Comparison of ENCODE assay signal across 14 cellular contexts in the genomic region with DNA sequence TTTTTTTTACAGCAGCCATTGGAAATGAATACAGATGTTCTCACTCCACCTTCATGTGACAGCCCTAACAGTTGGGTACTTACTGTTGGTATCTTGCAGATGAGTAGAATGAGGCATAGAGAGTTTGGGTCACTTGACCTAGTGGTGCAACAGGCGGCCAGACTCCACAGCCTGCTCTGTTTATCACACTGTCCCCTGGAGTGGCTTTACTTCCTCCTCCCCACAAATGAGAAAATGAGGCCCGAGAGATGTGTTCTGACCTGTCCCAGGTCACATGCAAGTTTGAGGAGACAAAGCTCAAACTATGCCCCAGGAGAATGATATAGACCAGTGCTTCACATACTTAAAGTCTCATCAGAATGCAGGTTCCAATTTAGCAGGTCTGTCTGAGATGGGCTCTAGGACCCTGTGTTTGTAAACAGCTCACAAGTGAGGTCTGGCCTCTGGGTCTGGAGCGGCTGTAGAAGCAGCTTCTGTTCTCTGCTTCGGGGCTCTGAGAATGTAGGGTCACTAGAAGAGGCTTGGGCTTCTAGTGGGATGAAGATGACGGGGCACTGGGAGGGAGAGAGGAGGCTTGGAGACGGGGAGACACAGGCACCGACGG. TPM values are rescaled to one million over a fixed set of nuclear protein-coding genes. Genes with fewer than 3 reads are reported as not detected.
DNase-seq lines count a peak whose midpoint lies in the region; ATAC-seq and TF ChIP-seq lines count a peak whose summit lies in the region.
"Had no signal": no experiment of that assay in that cellular context is flagged by ENCODE, and none has a peak within 500 bp of the region (broad histone marks: within the 10 kb centered on the region; RNA-seq: fewer than 3 reads in every experiment).

No MANE protein-coding gene starts in this region.

- no peak for TF ChIP-seq EP300 in ovary (IDR thresholded peaks at IDR 0.05)

- no peaks in the 10 kb centered on the region for H3K79me2 ChIP-seq in DOHH2 (ENCODE audit: control insufficient read depth, low read length)

- ATAC-seq in Right ventricle myocardium inferior = peak; percentile 33
- ATAC-seq: activated T-cell treated with anti-CD3 and anti-CD28 coated beads, Interleukin-2, amount 50 U/mL, for 72 hours had no signal

- 63 to 75% (median 68%) methylated on average over 8 of the region's 8 CpGs for WGBS in ovary, 3 donors

- H3F3A ChIP-seq in DOHH2 (ENCODE audit: control insufficient read depth, insufficient read depth) = no peaks in the 10 kb centered on the region

- no peaks in the 10 kb centered on the region for H3K9me2 ChIP-seq in DOHH2 (replicated peaks; ENCODE audit: control insufficient read depth, low read length)

- no peaks in the 10 kb centered on the region for H3K36me3 ChIP-seq in DOHH2 (ENCODE audit: control insufficient read depth, low read length)
- no peaks in the 10 kb centered on the region for H3K36me3 ChIP-seq in Peyer's patch
- no peaks in the 10 kb centered on the region for H3K36me3 ChIP-seq in ovary

- no peaks in the 10 kb centered on the region for H4K20me1 ChIP-seq in DOHH2 (ENCODE audit: control insufficient read depth, insufficient read depth, low read depth, low read length)

- no peak for DNase-seq in Peyer's patch
- DNase-seq in Right ventricle myocardium inferior (ENCODE audit: missing footprints) = no peak
- no peak for DNase-seq in ovary
- no peak for DNase-seq in HK-2 (ENCODE audit: unreplicated experiment)
- no peak for DNase-seq in activated naive CD4-positive, alpha-beta T cell treated with anti-CD3 and anti-CD28 coated beads, Interleukin-2, amount 50 U/mL, for 16 hours
- DNase-seq in stimulated activated CD4-positive, alpha-beta T cell treated with anti-CD3 and anti-CD28 coated beads, Interleukin-2, amount 100 ng/mL, for 48 hours = no peak
- DNase-seq in NCI-H2081 treated with DMSO at 0.1 percent for 48 hours (lab: John Stamatoyannopoulos, UW) = no peak
- DNase-seq: activated T-cell treated with anti-CD3 and anti-CD28 coated beads, Interleukin-2, amount 50 U/mL, for 72 hours; effector CD8-positive, alpha-beta T cell; HCEC 1CT; NCI-H2107; stimulated activated CD4-positive, alpha-beta T cell treated with anti-CD3 and anti-CD28 coated beads, Interleukin-12 subunit alpha, Interleukin-12 subunit beta, amount 100 ng/mL, for 4 hours; stimulated activated naive CD4-positive, alpha-beta T cell treated with Interleukin-2 at 50 U/mL for 16 hours had no signal

- TF ChIP-seq POLR2A in Peyer's patch (IDR thresholded peaks at IDR 0.05) (no peak), ovary (IDR thresholded peaks at IDR 0.05) (no peak)

- TF ChIP-seq CTCF in DOHH2 (IDR thresholded peaks at IDR 0.05; ENCODE audit: low read depth, low read length, poor library complexity, severe bottlenecking) (no peak), Peyer's patch (IDR thresholded peaks at IDR 0.05) (no peak), ovary (IDR thresholded peaks at IDR 0.05) (no peak)

- H3K27ac ChIP-seq in DOHH2 (ENCODE audit: low read depth, low read length) (no peak overlapping the region), Peyer's patch (peak overlapping the region in 3 of 4 donors; percentile 7 to 67 (median 22)), ovary (peak overlapping the region; percentile 62 to 76)

- H3K27me3 ChIP-seq in DOHH2 (ENCODE audit: control insufficient read depth, low read length) (no peaks in the 10 kb centered on the region), Peyer's patch (no peaks in the 10 kb centered on the region), ovary (no peaks in the 10 kb centered on the region)

- H3K4me2 ChIP-seq in DOHH2 (ENCODE audit: low read length) = peak overlapping the region; percentile 59

- H3K4me3 ChIP-seq in DOHH2 (ENCODE audit: low read length) (no peak overlapping the region), Peyer's patch (no peak overlapping the region), ovary (no peak overlapping the region)

- no peaks in the 10 kb centered on the region for H3K9me3 ChIP-seq in DOHH2 (ENCODE audit: control insufficient read depth, insufficient read depth, low read length)
- no peaks in the 10 kb centered on the region for H3K9me3 ChIP-seq in Peyer's patch
- H3K9me3 ChIP-seq in ovary = no peaks in the 10 kb centered on the region

- H3K4me1 ChIP-seq in DOHH2 (ENCODE audit: control insufficient read depth, low read length) (peaks cover 68% of the 10 kb centered on the region), Peyer's patch (peaks cover 0 to 4% (median 0%) of the 10 kb centered on the region in 4 donors), ovary (ENCODE audit: insufficient read depth) (peaks cover 8% of the 10 kb centered on the region)

- intact Hi-C loops in Right ventricle myocardium inferior (cut with DNase I) (loop anchor here (2.0 to 5.0 kb wide), 2 partner anchors 26 to 38 kb away; a partner anchor contains a TSS), ovary (cut with DNase I) (loop anchor here in 3 of 4 donors (2.0 to 10.0 kb wide), 3 partner anchors 38 to 236 kb away; a partner anchor contains a TSS)

RNA-seq across cellular contexts. Expression of a gene that starts 37.4 kb away (rescaled TPM):
- 1 to 10 TPM; 3.2 to 6.3 (median 5.2) TPM for total RNA-seq in Peyer's patch
- 16.4 TPM for total RNA-seq in Right ventricle myocardium inferior
- total RNA-seq in ovary = 10 to 100 TPM in 5 of 7 donors, 1 to 10 TPM in 2; 8.2 to 22.6 (median 13.9) TPM
- polyA plus RNA-seq in ovary = 10 to 100 TPM; 16.8 to 19.1 TPM
